Comparison of ENCODE assay signal across 8 cellular contexts in genomic region chr11:87421422-87421821, GRCh38.
DNase-seq lines count a peak whose midpoint lies in the region; ATAC-seq and TF ChIP-seq lines count a peak whose summit lies in the region.

No MANE protein-coding gene starts in this region.

- H3K4me3 ChIP-seq in AG09309 (ENCODE audit: control insufficient read depth, low read depth, low read length), result no peak overlapping the region
- no peak overlapping the region for H3K4me3 ChIP-seq in GM12865 (ENCODE audit: low read depth, low read length)
- H3K4me3 ChIP-seq in MM.1S (ENCODE audit: low read length), result no peak overlapping the region
- H3K4me3 ChIP-seq in kidney epithelial cell (ENCODE audit: low read depth, low read length), result no peak overlapping the region

- H3K4me1 ChIP-seq in MM.1S (ENCODE audit: low read length), result no peaks in the 10 kb centered on the region

- H4K20me1 ChIP-seq in MM.1S (ENCODE audit: insufficient read depth, low read length), result no peaks in the 10 kb centered on the region

- H3K36me3 ChIP-seq in MM.1S (replicated peaks; ENCODE audit: insufficient read depth, low read length) (no peaks in the 10 kb centered on the region), kidney epithelial cell (ENCODE audit: control insufficient read depth, insufficient read depth, low read length) (no peaks in the 10 kb centered on the region)

- H3K9me3 ChIP-seq in MM.1S (replicated peaks; ENCODE audit: insufficient read depth, low read length), result no peaks in the 10 kb centered on the region

- no peak overlapping the region for H3K4me2 ChIP-seq in MM.1S (ENCODE audit: low read depth, low read length)

- H3K79me2 ChIP-seq in MM.1S (ENCODE audit: low read length), result no peaks in the 10 kb centered on the region

- DNase-seq in AG09309 (ENCODE audit: low read depth), result peak; percentile 71
- peak; percentile 76 for DNase-seq in GM12865 (ENCODE audit: low read depth)
- peak; percentile 73 for DNase-seq in MM.1S
- DNase-seq in RKO (ENCODE audit: low spot score), result peak; percentile 85
- DNase-seq in cerebellar cortex (ENCODE audit: low spot score), result peak; percentile 64
- DNase-seq in kidney epithelial cell (ENCODE audit: low read depth), result peak; percentile 49
- DNase-seq in stromal cell of bone marrow (ENCODE audit: low read depth), result peak; percentile 77

- H3K27me3 ChIP-seq in MM.1S (replicated peaks; ENCODE audit: insufficient read depth, low read length) (no peaks in the 10 kb centered on the region), kidney epithelial cell (ENCODE audit: control insufficient read depth, insufficient read depth, low read length) (no peaks in the 10 kb centered on the region)

- no peaks in the 10 kb centered on the region for H3K9me2 ChIP-seq in MM.1S (replicated peaks; ENCODE audit: insufficient read depth, low read length)

- no peak overlapping the region for H3K27ac ChIP-seq in MM.1S (ENCODE audit: low read length)

- no peak overlapping the region for H3K9ac ChIP-seq in MM.1S (ENCODE audit: low read length)

- H2AFZ ChIP-seq in MM.1S (ENCODE audit: low read length), result no peak overlapping the region

- TF ChIP-seq CTCF in AG09309 (IDR thresholded peaks at IDR 0.05; ENCODE audit: control insufficient read depth, insufficient read depth, low read depth, low read length, missing control alignments), result peak; percentile 75
- peak; percentile 67 for TF ChIP-seq CTCF in GM12865 (IDR thresholded peaks at IDR 0.05; ENCODE audit: insufficient read depth, low read depth, low read length, missing control alignments)
- peak; percentile 76 for TF ChIP-seq CTCF in MM.1S (IDR thresholded peaks at IDR 0.05; ENCODE audit: low read length)
- TF ChIP-seq CTCF in kidney epithelial cell (IDR thresholded peaks at IDR 0.05; ENCODE audit: insufficient read depth, low read length, poor library complexity, severe bottlenecking), result peak; percentile 65

- peak; percentile 77 for ATAC-seq in HG02571 (IDR thresholded peaks at IDR 0.05; ENCODE audit: unreplicated experiment)

- H3F3A ChIP-seq in MM.1S (ENCODE audit: insufficient read depth, low read length), result no peaks in the 10 kb centered on the region
